23 cellular contexts compared by ENCODE assay signal in genomic region chr18:28040216-28040615, GRCh38.
DNase-seq lines count a peak whose midpoint lies in the region; ATAC-seq, FAIRE-seq and TF ChIP-seq lines count a peak whose summit lies in the region.
"Had no signal": no experiment of that assay in that cellular context is flagged by ENCODE, and none has a peak within 500 bp of the region (broad histone marks: within the 10 kb centered on the region; RNA-seq: fewer than 3 reads in every experiment).

No MANE protein-coding gene starts in this region.

- H3K18ac ChIP-seq in IMR-90 (ENCODE audit: low read depth, low read length), result no peak overlapping the region

- peak overlapping the region; percentile 97 for H3K27ac Mint-ChIP-seq in neural progenitor cell
- H3K27ac Mint-ChIP-seq in CD8-positive, alpha-beta T cell, result no peak overlapping the region
- H3K27ac Mint-ChIP-seq: B cell, IgD-negative memory B cell had no signal

- H4K91ac ChIP-seq in IMR-90 (ENCODE audit: insufficient read depth, low read depth, low read length), result no peak overlapping the region

- H2AK5ac ChIP-seq in IMR-90 (ENCODE audit: low read depth, low read length), result no peak overlapping the region

- H2AK9ac ChIP-seq in IMR-90 (replicated peaks; ENCODE audit: low read depth, low read length, poor library complexity), result no peak overlapping the region

- peaks cover 8 to 31% of the 10 kb centered on the region in 2 experiments; a peak in 3 of 4 replicates for H3K79me1 ChIP-seq in IMR-90 (ENCODE audit: low read depth in 1 of 2, low read length in 2 of 2)

- TF ChIP-seq CTCF in A549 (IDR thresholded peaks at IDR 0.05) (no peak), IMR-90 (conservative IDR thresholded peaks at IDR 0.05; ENCODE audit: low read depth, low read length) (no peak), neural progenitor cell (IDR thresholded peaks at IDR 0.05) (no peak)
- TF ChIP-seq CTCF in CD8-positive, alpha-beta T cell (IDR thresholded peaks at IDR 0.05), result no peak

- POLR2A ChIA-PET in A549 (lab: Yijun Ruan, JAX) (no interaction called here), IMR-90 (lab: Charles Lee; ENCODE audit: unreplicated experiment) (no interaction called here)
- POLR2A ChIA-PET in CD8-positive, alpha-beta T cell (lab: Charles Lee), result no interaction called here

- BruUV-seq in IMR-90 (replicated peaks; lab: Mats Ljungman, UMichigan), result no TSS peak

- H2BK120ac ChIP-seq in IMR-90 (ENCODE audit: low read depth, low read length), result no peak overlapping the region

- in situ Hi-C loops in IMR-90 (cut with MboI; ENCODE audit: low sequenced_read_pairs), result no loop called here

- H4K8ac ChIP-seq in IMR-90 (ENCODE audit: low read depth in 2 of 2, low read length in 2 of 2), result no peak overlapping the region

- no peak overlapping the region for H2AFZ ChIP-seq in IMR-90 (replicated peaks; ENCODE audit: low read length, poor library complexity)
- no peak overlapping the region for H2AFZ ChIP-seq in neural progenitor cell (replicated peaks)
- H2AFZ ChIP-seq: PC-9 had no signal

- no peak overlapping the region for H3K23ac ChIP-seq in IMR-90 (ENCODE audit: low read depth, low read length)

- H3K9me3 ChIP-seq in A549 (no peaks in the 10 kb centered on the region), IMR-90 (ENCODE audit: control insufficient read depth, insufficient read depth, low read length) (no peaks in the 10 kb centered on the region), neural progenitor cell (ENCODE audit: low read depth) (no peaks in the 10 kb centered on the region)
- no peaks in the 10 kb centered on the region for H3K9me3 ChIP-seq in CD8-positive, alpha-beta T cell (ENCODE audit: low read length)
- H3K9me3 ChIP-seq: MG63 had no signal

- no peak for ATAC-seq in A549
- no peak for ATAC-seq in IMR-90 (ENCODE audit: low read depth)
- no peak for ATAC-seq in HG03342 (IDR thresholded peaks at IDR 0.05; ENCODE audit: unreplicated experiment)
- ATAC-seq in CD8-positive, alpha-beta T cell, result no peak
- ATAC-seq in GM19328 (IDR thresholded peaks at IDR 0.05; ENCODE audit: unreplicated experiment), result no peak
- ATAC-seq: GM12878 had no signal

- FAIRE-seq in A549 (lab: Jason Lieb, UNC), result no peak
- FAIRE-seq: GM12878 had no signal

- WGBS in A549 (ENCODE audit: missing lambda C conversion rate), result 69% methylated on average over 2 of the region's 2 CpGs
- WGBS in IMR-90 (ENCODE audit: extremely low coverage in 2 of 2, insufficient read length in 1 of 2), 2 experiments, result no CpG with 5 or more reads among the region's 2 CpGs

- CTCF ChIA-PET in A549 (lab: Yijun Ruan, JAX) (no interaction called here), IMR-90 (lab: Yijun Ruan, JAX) (interaction anchor here (1.0 kb wide), 1 partner anchor 13 kb away, joined by 6 read pairs; no protein-coding TSS in a partner anchor)
- CTCF ChIA-PET in CD8-positive, alpha-beta T cell (lab: Charles Lee), result no interaction called here

- H3K27ac ChIP-seq in A549 (0 out of 6 replicates have a peak overlapping the region, but pooled peaks have one; percentile 32 to 38), IMR-90 (ENCODE audit: insufficient read depth, low read length) (no peak overlapping the region), neural progenitor cell (no peak overlapping the region)
- no peak overlapping the region for H3K27ac ChIP-seq in CD8-positive, alpha-beta T cell (ENCODE audit: low read depth, low read length)
- H3K27ac ChIP-seq: PC-9 had no signal

- H3K9me3 Mint-ChIP-seq in neural progenitor cell, result no peaks in the 10 kb centered on the region
- peaks cover 8% of the 10 kb centered on the region for H3K9me3 Mint-ChIP-seq in CD8-positive, alpha-beta T cell

- H3K9me1 ChIP-seq in IMR-90 (ENCODE audit: insufficient read depth, low read length), result peaks cover 3% of the 10 kb centered on the region

- intact Hi-C loops in IMR-90 (cut with micrococcal nuclease), result no loop called here
- intact Hi-C loops in CD8-positive, alpha-beta T cell (cut with DNase I, micrococcal nuclease), result no loop called here

- peaks cover 94% of the 10 kb centered on the region for H3K79me2 ChIP-seq in neural progenitor cell (ENCODE audit: low read depth)

- H3K9ac ChIP-seq in IMR-90 (ENCODE audit: low read depth, low read length) (no peak overlapping the region), neural progenitor cell (no peak overlapping the region)

- DNase-seq in A549 (ENCODE audit: low read depth in 1 of 2, low spot score in 1 of 2) (no peak), IMR-90 (no peak), astrocyte of the hippocampus (ENCODE audit: low read depth, low spot score) (peak; percentile 45), neural progenitor cell (ENCODE audit: low spot score) (no peak), LoVo (ENCODE audit: low spot score) (no peak)
- DNase-seq in CD8-positive, alpha-beta T cell, result no peak
- DNase-seq: DMS79 treated with DMSO at 0.1 percent for 48 hours, GOT3, HCEC 1CT, Karpas-422, MG63, NCI-H1930, NCI-H510A treated with DMSO at 0.1 percent for 48 hours, NCI-H748 treated with DMSO at 0.1 percent for 48 hours, PC-9, RPMI8226, SHP77 had no signal

- no peak overlapping the region for H3K4ac ChIP-seq in IMR-90 (ENCODE audit: low read depth, low read length)

- peak overlapping the region; percentile 45; the same call in 2 of the 3 replicates for H3K4me2 ChIP-seq in A549
- H3K4me2 ChIP-seq in IMR-90 (ENCODE audit: low read depth, low read length), result no peak overlapping the region
- H3K4me2 ChIP-seq in neural progenitor cell, result peak overlapping the region; percentile 67
- H3K4me2 ChIP-seq: PC-9 had no signal

- TF ChIP-seq POLR2A in A549 (IDR thresholded peaks at IDR 0.05; ENCODE audit: low read length) (no peak), IMR-90 (IDR thresholded peaks at IDR 0.05; ENCODE audit: low read depth, low read length) (no peak)

- H3K36me3 Mint-ChIP-seq in neural progenitor cell, result peaks cover 2% of the 10 kb centered on the region
- no peaks in the 10 kb centered on the region for H3K36me3 Mint-ChIP-seq in CD8-positive, alpha-beta T cell
- H3K36me3 Mint-ChIP-seq: CD14-positive monocyte, IgD-negative memory B cell had no signal

- H3K36me3 ChIP-seq in IMR-90 (ENCODE audit: control insufficient read depth, insufficient read depth, low read length) (no peaks in the 10 kb centered on the region), neural progenitor cell (no peaks in the 10 kb centered on the region)
- no peaks in the 10 kb centered on the region for H3K36me3 ChIP-seq in CD8-positive, alpha-beta T cell (ENCODE audit: insufficient read depth, low read length)
- H3K36me3 ChIP-seq: MG63 had no signal

- H3K56ac ChIP-seq in IMR-90 (ENCODE audit: extremely low read depth, insufficient read depth, low read length), result no peak overlapping the region

- H3K4me1 Mint-ChIP-seq in neural progenitor cell, result peaks cover 97% of the 10 kb centered on the region
- H3K4me1 Mint-ChIP-seq in CD8-positive, alpha-beta T cell (ENCODE audit: low read depth), result no peaks in the 10 kb centered on the region
- H3K4me1 Mint-ChIP-seq: B cell, IgD-negative memory B cell had no signal

- TF ChIP-seq RAD21 in A549 (conservative IDR thresholded peaks at IDR 0.05 in 1 of 2, IDR thresholded peaks at IDR 0.05 in 1 of 2), result no peak
- no peak for TF ChIP-seq RAD21 in IMR-90 (IDR thresholded peaks at IDR 0.05; ENCODE audit: low read length)

- dilution Hi-C loops in IMR-90 (cut with HindIII; ENCODE audit: low sequenced_read_pairs, unreplicated experiment), result no loop called here

- H2BK20ac ChIP-seq in IMR-90 (ENCODE audit: low read depth, low read length), result no peak overlapping the region

- H3K4me3 Mint-ChIP-seq in neural progenitor cell, result no peak overlapping the region
- no peak overlapping the region for H3K4me3 Mint-ChIP-seq in CD8-positive, alpha-beta T cell
- H3K4me3 Mint-ChIP-seq: B cell, CD14-positive monocyte, IgD-negative memory B cell had no signal

- no peak overlapping the region for H2BK15ac ChIP-seq in IMR-90 (ENCODE audit: low read depth, low read length)

- H3K4me1 ChIP-seq in A549 (peaks cover 48% of the 10 kb centered on the region), IMR-90 (ENCODE audit: control insufficient read depth, insufficient read depth, low read length) (peaks cover 4% of the 10 kb centered on the region), neural progenitor cell (peaks cover 77% of the 10 kb centered on the region)
- H3K4me1 ChIP-seq in CD8-positive, alpha-beta T cell (ENCODE audit: insufficient read depth, low read length), result no peaks in the 10 kb centered on the region

- peaks cover 47% of the 10 kb centered on the region for H3F3A ChIP-seq in neural progenitor cell (ENCODE audit: low read depth)

- no peak for TF ChIP-seq EP300 in A549 (IDR thresholded peaks at IDR 0.05)

- no peak overlapping the region for H3K14ac ChIP-seq in IMR-90 (replicated peaks; ENCODE audit: low read depth, low read length)

- H4K5ac ChIP-seq in IMR-90 (ENCODE audit: low read depth, low read length), result no peak overlapping the region

- H3K4me3 ChIP-seq in A549, result no peak overlapping the region
- H3K4me3 ChIP-seq in IMR-90 (ENCODE audit: insufficient read depth, low read depth, low read length), result no peak overlapping the region
- no peak overlapping the region for H3K4me3 ChIP-seq in neural progenitor cell
- H3K4me3 ChIP-seq in CD8-positive, alpha-beta T cell (ENCODE audit: low read depth, low read length), result no peak overlapping the region
- H3K4me3 ChIP-seq: GM12878, MG63, PC-9 had no signal

- H3K27me3 ChIP-seq in IMR-90 (ENCODE audit: control insufficient read depth, insufficient read depth, low read length) (no peaks in the 10 kb centered on the region), neural progenitor cell (no peaks in the 10 kb centered on the region)
- no peaks in the 10 kb centered on the region for H3K27me3 ChIP-seq in CD8-positive, alpha-beta T cell (ENCODE audit: insufficient read depth, low read length)
- H3K27me3 ChIP-seq: MG63 had no signal

- peak overlapping the region; percentile 50 for H2BK5ac ChIP-seq in IMR-90 (ENCODE audit: low read depth, low read length, poor library complexity, severe bottlenecking)

- H3K27me3 Mint-ChIP-seq in neural progenitor cell (ENCODE audit: insufficient read depth, low read depth), result peaks cover 5% of the 10 kb centered on the region
- H3K27me3 Mint-ChIP-seq in CD8-positive, alpha-beta T cell (ENCODE audit: low read depth), result no peaks in the 10 kb centered on the region
- H3K27me3 Mint-ChIP-seq: B cell, IgD-negative memory B cell had no signal

- no peaks in the 10 kb centered on the region for H4K20me1 ChIP-seq in IMR-90 (ENCODE audit: insufficient read depth, low read length)
- H4K20me1 ChIP-seq in neural progenitor cell (ENCODE audit: low read depth), result peaks cover 49% of the 10 kb centered on the region

TF ChIP-seq in A549, 52 proteins besides CTCF, POLR2A, EP300 and RAD21 (continues in another document):
- TF ChIP-seq RNF2 (IDR thresholded peaks at IDR 0.05; ENCODE audit: borderline replicate concordance, low read depth), result no peak
- TF ChIP-seq HOXB5 (CRISPR knock-in tag; IDR thresholded peaks at IDR 0.05), result no peak
- no peak for TF ChIP-seq MAZ (IDR thresholded peaks at IDR 0.05; ENCODE audit: borderline replicate concordance, low read depth, low read length)
- no peak for TF ChIP-seq ZNF302 (CRISPR knock-in tag; IDR thresholded peaks at IDR 0.05)

TF ChIP-seq in IMR-90, 13 proteins besides CTCF, POLR2A, EP300 and RAD21 (continues in another document):
- TF ChIP-seq RFX5 (IDR thresholded peaks at IDR 0.05; ENCODE audit: low read depth, low read length), result no peak
- no peak for TF ChIP-seq BHLHE40 (IDR thresholded peaks at IDR 0.05; ENCODE audit: low read depth, low read length)
- no peak for TF ChIP-seq NFE2L2 (IDR thresholded peaks at IDR 0.05; ENCODE audit: low read depth, low read length)
- no peak for TF ChIP-seq CEBPB (IDR thresholded peaks at IDR 0.05; ENCODE audit: low read depth, low read length)

Comparison
In these comparisons a context has a peak if more than half of its experiments do, and no peak if none do; other contexts are left out.
1. H3K27ac ChIP-seq: peak in A549 (2 of 2); none in IMR-90 (single experiment), neural progenitor cell (single experiment) and CD8-positive, alpha-beta T cell (single experiment).